Comparison of ENCODE assay signal across 16 cellular contexts in genomic region chr4:138834029-138834428, GRCh38.
A peak's percentile ranks its signal among the peaks of the same experiment; 100 is the strongest.
DNase-seq lines count a peak whose midpoint lies in the region; ATAC-seq, FAIRE-seq and TF ChIP-seq lines count a peak whose summit lies in the region.
"Had no signal": no experiment of that assay in that cellular context is flagged by ENCODE, and none has a peak within 500 bp of the region (broad histone marks: within the 10 kb centered on the region; RNA-seq: fewer than 3 reads in every experiment).

No MANE protein-coding gene starts in this region.

- intact Hi-C loops in esophagus muscularis mucosa (cut with DNase I): no loop called here
- intact Hi-C loops in dorsolateral prefrontal cortex (cut with DNase I): no loop called here

- TF ChIP-seq EP300 in esophagus muscularis mucosa (IDR thresholded peaks at IDR 0.05): no peak

- H3K27me3 ChIP-seq in esophagus muscularis mucosa: no peaks in the 10 kb centered on the region
- no peaks in the 10 kb centered on the region for H3K27me3 ChIP-seq in dorsolateral prefrontal cortex
- H3K27me3 ChIP-seq: uterus had no signal

- no peaks in the 10 kb centered on the region for H3K9me3 ChIP-seq in esophagus muscularis mucosa
- H3K9me3 ChIP-seq: uterus had no signal

- TF ChIP-seq POLR2A in esophagus muscularis mucosa (IDR thresholded peaks at IDR 0.05; ENCODE audit: low read depth): no peak

- H3K27ac ChIP-seq in esophagus muscularis mucosa (replicated peaks in 1 of 4) (no peak overlapping the region), dorsolateral prefrontal cortex (no peak overlapping the region)
- H3K27ac ChIP-seq: uterus had no signal

- ATAC-seq in GM19463 (IDR thresholded peaks at IDR 0.05; ENCODE audit: unreplicated experiment) (peak; percentile 52), HG03066 (IDR thresholded peaks at IDR 0.05; ENCODE audit: low read depth, unreplicated experiment) (peak; percentile 67)
- ATAC-seq: activated CD8-positive, alpha-beta memory T cell treated with anti-CD3 and anti-CD28 coated beads, Interleukin-2, amount 10 ng/mL, durations not matched to agents 7 days and 5 days; esophagus mucosa had no signal

- TF ChIP-seq CTCF in esophagus muscularis mucosa (IDR thresholded peaks at IDR 0.05) (no peak), dorsolateral prefrontal cortex (IDR thresholded peaks at IDR 0.05 in 54 of 56, conservative IDR thresholded peaks at IDR 0.05 in 2 of 56; ENCODE audit: low read depth in 1 of 56, partially characterized antibody in 56 of 56) (no peak)

- FAIRE-seq in RCC 7860 (lab: Jason Lieb, UNC): peak; percentile 96

- H3K36me3 ChIP-seq in esophagus muscularis mucosa: no peaks in the 10 kb centered on the region
- H3K36me3 ChIP-seq: uterus had no signal

- WGBS in esophagus muscularis mucosa: 67% methylated on average over 2 of the region's 2 CpGs

- H3K4me1 ChIP-seq in esophagus muscularis mucosa: no peaks in the 10 kb centered on the region
- H3K4me1 ChIP-seq: uterus had no signal

- no peak overlapping the region for H3K4me3 ChIP-seq in esophagus muscularis mucosa
- H3K4me3 ChIP-seq in dorsolateral prefrontal cortex: no peak overlapping the region
- H3K4me3 ChIP-seq: uterus had no signal

- peak; percentile 24 for DNase-seq in CD1c-positive myeloid dendritic cell (ENCODE audit: extremely low spot score)
- DNase-seq in RCC 7860 (ENCODE audit: low spot score): peak; percentile 31
- no peak for DNase-seq in activated T-cell treated with anti-CD3 and anti-CD28 coated beads, Interleukin-2, amount 50 U/mL, for 48 hours
- DNase-seq in SHP77 (lab: John Stamatoyannopoulos, UW): no peak
- DNase-seq in esophagus muscularis mucosa (ENCODE audit: extremely low spot score): no peak
- DNase-seq in dorsolateral prefrontal cortex: no peak
- DNase-seq: activated CD8-positive, alpha-beta memory T cell treated with anti-CD3 and anti-CD28 coated beads, Interleukin-2, amount 10 ng/mL, durations not matched to agents 7 days and 5 days; activated naive CD8-positive, alpha-beta T cell treated with anti-CD3 and anti-CD28 coated beads, Interleukin-2, amount 10 ng/mL, durations not matched to agents 7 days and 5 days; DMS153; H9; NCI-H524; Right ventricle myocardium superior; uterus had no signal

Comparison
In these comparisons a context has a peak if more than half of its experiments do, and no peak if none do; other contexts are left out.
1. DNase-seq: peak in CD1c-positive myeloid dendritic cell (single experiment) and RCC 7860 (single experiment); none in activated T-cell treated with anti-CD3 and anti-CD28 coated beads, Interleukin-2, amount 50 U/mL, for 48 hours (0 of 2), SHP77 (0 of 2), esophagus muscularis mucosa (single experiment) and dorsolateral prefrontal cortex (0 of 10).